1 cellular context compared by ENCODE assay signal in genomic region chr3:24372559-24373197, GRCh38.
TF ChIP-seq lines count a peak whose summit lies in the region.

No MANE protein-coding gene starts in this region.

TF ChIP-seq in HepG2, 621 proteins besides CTCF, POLR2A, EP300 and RAD21:
- TF ChIP-seq PAXIP1 (CRISPR knock-in tag; conservative IDR thresholded peaks at IDR 0.05) (0 out of 2 replicates have a peak, but pooled peaks have one; percentile 11), ZNF629 (CRISPR knock-in tag; conservative IDR thresholded peaks at IDR 0.05) (peak; percentile 84), SP1 (IDR thresholded peaks at IDR 0.05) (no peak), SP1 (CRISPR knock-in tag; IDR thresholded peaks at IDR 0.05) (no peak), NCOR1 (IDR thresholded peaks at IDR 0.05; ENCODE audit: borderline replicate concordance, low read length) (peak; percentile 30; the same call in 1 of the 2 replicates), ZNF652 (CRISPR knock-in tag; IDR thresholded peaks at IDR 0.05; ENCODE audit: borderline replicate concordance, low read depth) (no peak), ETS1 (CRISPR knock-in tag; IDR thresholded peaks at IDR 0.05) (no peak), HOXD1 (CRISPR knock-in tag; IDR thresholded peaks at IDR 0.05) (no peak), SCMH1 (CRISPR knock-in tag; IDR thresholded peaks at IDR 0.05; ENCODE audit: borderline replicate concordance) (no peak), CCDC6 (CRISPR knock-in tag; IDR thresholded peaks at IDR 0.05) (0 out of 2 replicates have a peak, but pooled peaks have one; percentile 26)
